9 cellular contexts compared by ENCODE assay signal in the genomic region with DNA sequence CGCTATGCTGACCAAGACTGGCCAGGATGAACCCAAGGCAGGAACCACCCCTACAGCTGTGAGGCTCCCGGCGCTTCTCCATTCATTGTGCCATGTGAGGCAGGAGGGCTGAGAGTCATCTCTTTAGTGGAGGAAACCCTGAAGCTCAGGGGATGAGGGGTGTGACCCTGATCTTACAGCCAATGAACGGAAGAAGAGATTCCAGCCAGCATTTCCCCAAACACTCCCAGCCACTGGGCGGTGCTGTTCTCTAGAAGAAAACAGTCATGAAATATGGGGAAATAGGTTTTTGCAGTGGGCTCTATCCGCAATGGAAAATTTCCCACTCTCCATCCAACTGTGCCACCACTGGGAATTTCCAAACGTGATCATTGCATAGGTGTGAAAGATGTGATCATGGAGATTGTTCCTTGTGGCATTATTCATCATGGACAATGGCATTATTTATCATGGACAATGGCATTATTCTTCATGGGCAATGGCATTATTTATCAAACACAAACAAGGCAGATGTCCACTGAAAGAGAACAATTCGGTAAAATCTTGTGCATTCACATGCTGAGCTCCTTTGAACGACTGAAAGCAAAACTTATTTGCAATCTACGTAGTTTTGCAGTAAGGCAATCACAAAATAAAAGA. TPM values are rescaled to one million over a fixed set of nuclear protein-coding genes. Genes with fewer than 3 reads are reported as not detected.
A peak's percentile ranks its signal among the peaks of the same experiment; 100 is the strongest.
DNase-seq lines count a peak whose midpoint lies in the region; ATAC-seq, FAIRE-seq and TF ChIP-seq lines count a peak whose summit lies in the region.
"Had no signal": no experiment of that assay in that cellular context is flagged by ENCODE, and none has a peak within 500 bp of the region (broad histone marks: within the 10 kb centered on the region; RNA-seq: fewer than 3 reads in every experiment).

No MANE protein-coding gene starts in this region.

- no peaks in the 10 kb centered on the region for H3K9me3 ChIP-seq in PC-9 (ENCODE audit: insufficient read depth, low read depth)
- no peaks in the 10 kb centered on the region for H3K9me3 ChIP-seq in effector memory CD4-positive, alpha-beta T cell (ENCODE audit: control insufficient read depth, low read length)

- intact Hi-C loops in PC-9 (cut with micrococcal nuclease; ENCODE audit: unreplicated experiment): no loop called here
- intact Hi-C loops in activated CD4-positive, alpha-beta T cell treated with anti-CD3 and anti-CD28 coated beads, Interleukin-2, amount 10 ng/mL, durations not matched to agents 24 days and 14 days (cut with micrococcal nuclease): no loop called here

- no peak overlapping the region for H3K27ac ChIP-seq in PC-9
- H3K27ac ChIP-seq in effector memory CD4-positive, alpha-beta T cell (ENCODE audit: insufficient read depth, low read length, poor library complexity, severe bottlenecking): no peak overlapping the region

- no peaks in the 10 kb centered on the region for H3K9me2 ChIP-seq in PC-9 (ENCODE audit: insufficient read depth)

- H3F3A ChIP-seq in PC-9 (ENCODE audit: insufficient read depth, low read depth): no peaks in the 10 kb centered on the region

- no TSS peak for BruUV-seq in PC-9 (replicated peaks; lab: Mats Ljungman, UMichigan)

- peaks cover 27% of the 10 kb centered on the region for H3K27me3 ChIP-seq in PC-9 (ENCODE audit: insufficient read depth, low read depth)
- no peaks in the 10 kb centered on the region for H3K27me3 ChIP-seq in effector memory CD4-positive, alpha-beta T cell (replicated peaks; ENCODE audit: control insufficient read depth, insufficient read depth, low read length, poor library complexity, severe bottlenecking)

- H4K20me1 ChIP-seq in PC-9 (ENCODE audit: insufficient read depth): no peaks in the 10 kb centered on the region

- H3K4me1 Mint-ChIP-seq in activated CD4-positive, alpha-beta T cell treated with anti-CD3 and anti-CD28 coated beads, Interleukin-2, amount 10 ng/mL, durations not matched to agents 24 days and 14 days: no peaks in the 10 kb centered on the region

- peak; percentile 51 for TF ChIP-seq CTCF in D721Med (IDR thresholded peaks at IDR 0.05; ENCODE audit: insufficient read depth, missing control alignments)
- TF ChIP-seq CTCF in PC-9 (conservative IDR thresholded peaks at IDR 0.05): peak; percentile 37
- TF ChIP-seq CTCF in fibroblast of villous mesenchyme (IDR thresholded peaks at IDR 0.05; ENCODE audit: insufficient read depth, low read depth, low read length): peak; percentile 72

- no peak overlapping the region for H3K4me2 ChIP-seq in PC-9

- ATAC-seq in GM19395 (IDR thresholded peaks at IDR 0.05; ENCODE audit: unreplicated experiment): no peak
- no peak for ATAC-seq in GM18909 (IDR thresholded peaks at IDR 0.05; ENCODE audit: poor library complexity, unreplicated experiment)

- no peaks in the 10 kb centered on the region for H3K36me3 ChIP-seq in PC-9 (ENCODE audit: low read depth)
- no peaks in the 10 kb centered on the region for H3K36me3 ChIP-seq in effector memory CD4-positive, alpha-beta T cell (ENCODE audit: control insufficient read depth, insufficient read depth, low read length)

- H3K4me3 Mint-ChIP-seq in activated CD4-positive, alpha-beta T cell treated with anti-CD3 and anti-CD28 coated beads, Interleukin-2, amount 10 ng/mL, durations not matched to agents 24 days and 14 days: no peak overlapping the region

- H3K9me3 Mint-ChIP-seq in activated CD4-positive, alpha-beta T cell treated with anti-CD3 and anti-CD28 coated beads, Interleukin-2, amount 10 ng/mL, durations not matched to agents 24 days and 14 days: no peaks in the 10 kb centered on the region

- no peaks in the 10 kb centered on the region for H3K79me2 ChIP-seq in PC-9 (ENCODE audit: low read depth)

- FAIRE-seq in D721Med (lab: Jason Lieb, UNC): no peak

- H3K27me3 Mint-ChIP-seq in activated CD4-positive, alpha-beta T cell treated with anti-CD3 and anti-CD28 coated beads, Interleukin-2, amount 10 ng/mL, durations not matched to agents 24 days and 14 days: peaks cover 13% of the 10 kb centered on the region

- CTCF ChIA-PET in PC-9 (lab: Charles Lee): interaction anchor here (0.7 kb wide), 1 partner anchor 215 kb away, joined by 3 read pairs; no protein-coding TSS in a partner anchor

- no peak overlapping the region for H2AFZ ChIP-seq in PC-9

- POLR2A ChIA-PET in PC-9 (lab: Charles Lee; ENCODE audit: unreplicated experiment): no interaction called here

- H3K4me1 ChIP-seq in PC-9 (replicated peaks; ENCODE audit: insufficient read depth): no peaks in the 10 kb centered on the region
- no peaks in the 10 kb centered on the region for H3K4me1 ChIP-seq in effector memory CD4-positive, alpha-beta T cell (ENCODE audit: control insufficient read depth, insufficient read depth, low read length, poor library complexity, severe bottlenecking)

- no peaks in the 10 kb centered on the region for H3K36me3 Mint-ChIP-seq in activated CD4-positive, alpha-beta T cell treated with anti-CD3 and anti-CD28 coated beads, Interleukin-2, amount 10 ng/mL, durations not matched to agents 24 days and 14 days (ENCODE audit: low read depth)

- no peak for DNase-seq in D721Med (ENCODE audit: insufficient read length, low spot score)
- peak; percentile 28 for DNase-seq in HCEC 1CT
- no peak for DNase-seq in PC-9
- peak; percentile 50 for DNase-seq in fibroblast of villous mesenchyme (ENCODE audit: low read depth)
- no peak for DNase-seq in activated CD4-positive, alpha-beta T cell treated with anti-CD3 and anti-CD28 coated beads, Interleukin-2, amount 10 ng/mL, durations not matched to agents 24 days and 14 days
- DNase-seq in effector memory CD4-positive, alpha-beta T cell: no peak

- no peak overlapping the region for H3K27ac Mint-ChIP-seq in activated CD4-positive, alpha-beta T cell treated with anti-CD3 and anti-CD28 coated beads, Interleukin-2, amount 10 ng/mL, durations not matched to agents 24 days and 14 days

- H3K4me3 ChIP-seq in PC-9 (no peak overlapping the region), fibroblast of villous mesenchyme (ENCODE audit: low read depth, low read length) (no peak overlapping the region)
- no peak overlapping the region for H3K4me3 ChIP-seq in effector memory CD4-positive, alpha-beta T cell (ENCODE audit: insufficient read depth, low read depth, low read length, poor library complexity, severe bottlenecking)

RNA-seq across cellular contexts. Expression of gene SLC18A2, which starts 14.0 kb away (rescaled TPM):
- total RNA-seq in PC-9 (2021) (not detected in 2 replicates), fibroblast of villous mesenchyme (under 0.01 TPM in 1 of 2 replicates, not detected in the other)
- not detected in 2 replicates for total RNA-seq in activated CD4-positive, alpha-beta T cell treated with anti-CD3 and anti-CD28 coated beads, Interleukin-2, amount 10 ng/mL, durations not matched to agents 24 days and 14 days
- total RNA-seq: glomerular endothelial cell had no signal

RNA-seq across cellular contexts. Expression of gene KCNK18, which starts 29.6 kb away (rescaled TPM):
- total RNA-seq in PC-9 (2021) (not detected in 2 replicates), fibroblast of villous mesenchyme (not detected in 2 replicates)
- not detected in 2 replicates for total RNA-seq in activated CD4-positive, alpha-beta T cell treated with anti-CD3 and anti-CD28 coated beads, Interleukin-2, amount 10 ng/mL, durations not matched to agents 24 days and 14 days
- total RNA-seq: glomerular endothelial cell had no signal

Comparison
In these comparisons a context has a peak if more than half of its experiments do, and no peak if none do; other contexts are left out.
1. DNase-seq: peak in HCEC 1CT (single experiment) and fibroblast of villous mesenchyme (single experiment); none in D721Med (single experiment), PC-9 (0 of 2), activated CD4-positive, alpha-beta T cell treated with anti-CD3 and anti-CD28 coated beads, Interleukin-2, amount 10 ng/mL, durations not matched to agents 24 days and 14 days (single experiment) and effector memory CD4-positive, alpha-beta T cell (0 of 3).
2. Peak in every context shown above with its lines, with median percentiles within 50 percentile points of each other: CTCF ChIP-seq.